ENCODE assay signal across 8 cellular contexts in genomic region chr10:5948999-5949759, GRCh38. TPM values are rescaled to one million over a fixed set of nuclear protein-coding genes. Genes with fewer than 3 reads are reported as not detected.
DNase-seq lines count a peak whose midpoint lies in the region; ATAC-seq and TF ChIP-seq lines count a peak whose summit lies in the region.

No MANE protein-coding gene starts in this region.

- H3K36me3 Mint-ChIP-seq in type B pancreatic cell: no peaks in the 10 kb centered on the region

- peaks cover 2 to 25% (median 8%) of the 10 kb centered on the region in 4 donors for H3K4me1 ChIP-seq in liver (ENCODE audit: control insufficient read depth in 4 of 4, insufficient read depth in 4 of 4, low read length in 3 of 4)

- H3K27me3 ChIP-seq in liver (ENCODE audit: control insufficient read depth in 4 of 4, insufficient read depth in 4 of 4, low read length in 3 of 4): no peaks in the 10 kb centered on the region

- ATAC-seq in GM21723 (IDR thresholded peaks at IDR 0.05; ENCODE audit: unreplicated experiment): no peak

- H3K27ac ChIP-seq in RWPE1 (peak overlapping the region; percentile 95), liver (ENCODE audit: low read depth in 1 of 2, low read length in 2 of 2) (peak overlapping the region in 1 of 2 donors; percentile 80)

- H3K4me3 ChIP-seq in GM12875 (ENCODE audit: low read depth, low read length): no peak overlapping the region
- H3K4me3 ChIP-seq in liver (ENCODE audit: low read depth in 1 of 3, low read length in 3 of 3): no peak overlapping the region

- CTCF ChIA-PET in RWPE1 (lab: Yijun Ruan, JAX): interaction anchor here (0.7 to 1.1 kb wide), 2 partner anchors 29 to 87 kb away, joined by 3 read pairs; no protein-coding TSS in a partner anchor

- 62% methylated on average over 14 of the region's 14 CpGs for WGBS in liver

- DNase-seq in ACHN: peak; percentile 71
- DNase-seq in RWPE1 (ENCODE audit: low spot score): peak; percentile 50
- DNase-seq in cerebellar cortex (ENCODE audit: low spot score): peak; percentile 45
- DNase-seq in type B pancreatic cell (ENCODE audit: extremely low spot score, unreplicated experiment): no peak
- no peak for DNase-seq in T1000 (lab: John Stamatoyannopoulos, UW)

- peaks cover 5 to 20% (median 7%) of the 10 kb centered on the region in 4 donors for H3K36me3 ChIP-seq in liver (ENCODE audit: control insufficient read depth in 4 of 4, insufficient read depth in 3 of 4, low read depth in 1 of 4, low read length in 3 of 4)

- TF ChIP-seq CTCF in GM12875 (IDR thresholded peaks at IDR 0.05; ENCODE audit: borderline replicate concordance, insufficient read depth, low read depth, low read length): peak; percentile 46
- no peak; the same call in 1 of the 2 replicates for TF ChIP-seq CTCF in RWPE1 (conservative IDR thresholded peaks at IDR 0.05; ENCODE audit: low read depth)
- peak; percentile 52 for TF ChIP-seq CTCF in liver (IDR thresholded peaks at IDR 0.05; ENCODE audit: low read depth, low read length, missing input control)
- peak; percentile 59 for TF ChIP-seq CTCF in type B pancreatic cell (conservative IDR thresholded peaks at IDR 0.05)

- H3K9ac ChIP-seq in liver (ENCODE audit: low read depth in 1 of 2, low read length in 2 of 2): no peak overlapping the region

- H3K4me3 Mint-ChIP-seq in type B pancreatic cell: no peak overlapping the region

- H3K27ac Mint-ChIP-seq in type B pancreatic cell: no peak overlapping the region

- POLR2A ChIA-PET in RWPE1 (lab: Yijun Ruan, JAX; ENCODE audit: low non-redundant PET): no interaction called here

- TF ChIP-seq RAD21 in liver (IDR thresholded peaks at IDR 0.05): peak; percentile 87 to 92

- H3K9me3 Mint-ChIP-seq in type B pancreatic cell: no peaks in the 10 kb centered on the region

- H3K4me1 Mint-ChIP-seq in type B pancreatic cell (ENCODE audit: unreplicated experiment): peaks cover 4% of the 10 kb centered on the region

- H3K9me3 ChIP-seq in liver (ENCODE audit: control insufficient read depth in 4 of 4, low read length in 3 of 4): no peaks in the 10 kb centered on the region

- peaks cover 17% of the 10 kb centered on the region for H3K27me3 Mint-ChIP-seq in type B pancreatic cell

- in situ Hi-C loops in ACHN (cut with HindIII; ENCODE audit: low pct_ligation_motif_present, low pct_unique_long_range_greater_than_20kb, low sequenced_read_pairs): no loop called here

TF ChIP-seq in liver, 16 proteins besides CTCF, POLR2A, EP300 and RAD21:
- TF ChIP-seq HNF4A (conservative IDR thresholded peaks at IDR 0.05): peak in 1 of 2 donors; percentile 4
- no peak for TF ChIP-seq ZBTB33 (IDR thresholded peaks at IDR 0.05)
- TF ChIP-seq, protein P1, sequence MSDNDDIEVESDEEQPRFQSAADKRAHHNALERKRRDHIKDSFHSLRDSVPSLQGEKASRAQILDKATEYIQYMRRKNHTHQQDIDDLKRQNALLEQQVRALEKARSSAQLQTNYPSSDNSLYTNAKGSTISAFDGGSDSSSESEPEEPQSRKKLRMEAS (IDR thresholded peaks at IDR 0.05): no peak

RNA-seq across cellular contexts. Expression of gene IL15RA, which starts 28.2 kb away (rescaled TPM):
- total RNA-seq in liver: 1 to 10 TPM; 6.6 to 9.2 TPM
- polyA plus RNA-seq in liver: 10 to 100 TPM in 1 of 2 donors, 1 to 10 TPM in 1; 9.6 to 10.7 TPM
- total RNA-seq in type B pancreatic cell (ENCODE audit: low replicate concordance): 1.4 and 3.7 TPM in 2 replicates

RNA-seq across cellular contexts. Expression of gene FBH1, which starts 59.1 kb away (rescaled TPM):
- total RNA-seq in liver (10 to 100 TPM; 58.1 to 58.4 TPM), type B pancreatic cell (ENCODE audit: low replicate concordance) (73.0 TPM in 2 replicates)
- polyA plus RNA-seq in liver: 10 to 100 TPM; 19.9 to 38.1 TPM

RNA-seq across cellular contexts. Expression of gene ANKRD16, which starts 59.5 kb away (rescaled TPM):
- total RNA-seq in liver (1 to 10 TPM; 2.0 to 3.6 TPM), type B pancreatic cell (ENCODE audit: low replicate concordance) (6.7 and 15.3 TPM in 2 replicates)
- polyA plus RNA-seq in liver: 1 to 10 TPM; 1.1 to 2.7 TPM

Comparison
In these comparisons a context has a peak if more than half of its experiments do, and no peak if none do; other contexts are left out.
1. DNase-seq: peak in ACHN (single experiment), RWPE1 (single experiment) and cerebellar cortex (single experiment); none in type B pancreatic cell (single experiment) and T1000 (single experiment).